ENCODE assay signal across 38 cellular contexts in genomic region chr4:3735196-3735595, GRCh38. TPM values are rescaled to one million over a fixed set of nuclear protein-coding genes. Genes with fewer than 3 reads are reported as not detected.
"Had no signal": no experiment of that assay in that cellular context is flagged by ENCODE, and none has a peak within 500 bp of the region (broad histone marks: within the 10 kb centered on the region; RNA-seq: fewer than 3 reads in every experiment).

No MANE protein-coding gene starts in this region.

- H3K27ac ChIP-seq: adrenal gland, body of pancreas, brain microvascular endothelial cell, breast epithelium, VCaP had no signal

- DNase-seq: activated B cell treated with CpG ODN at 0.5 μM for 24 hours; activated CD4-positive, alpha-beta memory T cell treated with anti-CD3 and anti-CD28 coated beads for 36 hours; activated CD4-positive, alpha-beta T cell treated with anti-CD3 and anti-CD28 coated beads for 4 hours; activated CD4-positive, alpha-beta T cell treated with anti-CD3 and anti-CD28 coated beads, Interleukin-2, amount 10 ng/mL, durations not matched to agents 24 days and 14 days; activated CD4-positive, alpha-beta T cell treated with anti-CD3 and anti-CD28 coated beads, Interleukin-2, amount 50 U/mL, for 1 hour; activated CD4-positive, alpha-beta T cell treated with anti-CD3 and anti-CD28 coated beads, Interleukin-2, amount 50 U/mL, for 4 hours; activated CD4-positive, CD25-positive, alpha-beta regulatory T cell treated with anti-CD3 and anti-CD28 coated beads, Interleukin-2, amount 50 U/mL, for 72 hours; activated CD8-positive, alpha-beta memory T cell treated with anti-CD3 and anti-CD28 coated beads, Interleukin-2, amount 50 U/mL, for 4 hours; activated CD8-positive, alpha-beta T cell treated with anti-CD3 and anti-CD28 coated beads for 36 hours; activated effector memory CD4-positive, alpha-beta T cell treated with anti-CD3 and anti-CD28 coated beads, Interleukin-2, amount 50 U/mL, for 16 hours; activated gamma-delta T cell treated with Interleukin-2 at 50 U/mL for 16 hours; activated naive CD4-positive, alpha-beta T cell; activated naive CD4-positive, alpha-beta T cell treated with anti-CD3 and anti-CD28 coated beads for 36 hours; activated naive CD4-positive, alpha-beta T cell treated with anti-CD3 and anti-CD28 coated beads, Interleukin-2, amount 50 U/mL, for 16 hours; activated naive CD8-positive, alpha-beta T cell treated with anti-CD3 and anti-CD28 coated beads for 36 hours; activated T-cell treated with anti-CD3 and anti-CD28 coated beads for 4 hours; activated T-cell treated with anti-CD3 and anti-CD28 coated beads, Interleukin-2, amount 50 U/mL, for 1 hour; activated T-cell treated with anti-CD3 and anti-CD28 coated beads, Interleukin-2, amount 50 U/mL, for 4 hours; activated T-cell treated with anti-CD3 and anti-CD28 coated beads, Interleukin-2, amount 50 U/mL, for 72 hours; adrenal gland; amniotic stem cell; aorta; body of pancreas; brain microvascular endothelial cell; central memory CD4-positive, alpha-beta T cell; T-helper 1 cell; T-helper 2 cell; T-helper 9 cell had no signal

- H3K27ac Mint-ChIP-seq: activated B cell treated with CpG ODN at 0.5 μM for 24 hours; activated CD4-positive, alpha-beta memory T cell treated with anti-CD3 and anti-CD28 coated beads for 36 hours; activated CD4-positive, alpha-beta T cell treated with anti-CD3 and anti-CD28 coated beads, Interleukin-2, amount 10 ng/mL, durations not matched to agents 24 days and 14 days; activated CD8-positive, alpha-beta T cell treated with anti-CD3 and anti-CD28 coated beads for 36 hours; activated naive CD4-positive, alpha-beta T cell treated with anti-CD3 and anti-CD28 coated beads for 36 hours; activated naive CD4-positive, alpha-beta T cell treated with anti-CD3 and anti-CD28 coated beads, Interleukin-2, amount 50 U/mL, for 72 hours; activated naive CD8-positive, alpha-beta T cell treated with anti-CD3 and anti-CD28 coated beads for 36 hours; activated T-cell treated with anti-CD3 and anti-CD28 coated beads, Interleukin-2, amount 50 U/mL, for 72 hours; activated T-helper 1 cell treated with anti-CD3 and anti-CD28 coated beads, Interleukin-12 subunit alpha, Interleukin-12 subunit beta, Interleukin-2, Interleukin-4 antibody, amounts not matched to agents 30 ng/mL and 10 ng/mL and 1 ng/mL, durations not matched to agents 14 hours and 24 hours and 36 hours; activated T-helper 17 cell treated with anti-CD3 and anti-CD28 coated beads, Interleukin-2, amount 50 U/mL, for 72 hours; T-helper 1 cell treated with Interleukin-12 subunit alpha and Interleukin-12 subunit beta and Interleukin-4 antibody, amounts not matched to agents 30 μg/mL and 1 μg/mL, for 36 hours; T-helper 2 cell treated with Interferon-gamma antibody and Interleukin-4, amounts not matched to agents 5 μg/mL and 100 μg/mL, for 36 hours had no signal

- H3K27me3 Mint-ChIP-seq: activated CD4-positive, alpha-beta T cell treated with anti-CD3 and anti-CD28 coated beads, Interleukin-2, amount 10 ng/mL, durations not matched to agents 24 days and 14 days had no signal

- H3K4me1 Mint-ChIP-seq: activated B cell treated with CpG ODN at 0.5 μM for 24 hours; activated CD4-positive, alpha-beta T cell treated with anti-CD3 and anti-CD28 coated beads, Interleukin-2, amount 10 ng/mL, durations not matched to agents 24 days and 14 days; activated naive CD8-positive, alpha-beta T cell treated with anti-CD3 and anti-CD28 coated beads for 36 hours; activated T-helper 17 cell treated with anti-CD3 and anti-CD28 coated beads, Interleukin-2, amount 50 U/mL, for 72 hours had no signal

- FAIRE-seq: astrocyte, TTC549 had no signal

- H3K4me3 Mint-ChIP-seq: activated B cell treated with CpG ODN at 0.5 μM for 24 hours; activated CD4-positive, alpha-beta memory T cell treated with anti-CD3 and anti-CD28 coated beads for 36 hours; activated CD4-positive, alpha-beta T cell treated with anti-CD3 and anti-CD28 coated beads, Interleukin-2, amount 10 ng/mL, durations not matched to agents 24 days and 14 days; activated CD8-positive, alpha-beta T cell treated with anti-CD3 and anti-CD28 coated beads for 36 hours; activated naive CD4-positive, alpha-beta T cell treated with anti-CD3 and anti-CD28 coated beads for 36 hours; activated naive CD8-positive, alpha-beta T cell treated with anti-CD3 and anti-CD28 coated beads for 36 hours; activated T-cell treated with anti-CD3 and anti-CD28 coated beads, Interleukin-2, amount 50 U/mL, for 4 hours; activated T-cell treated with anti-CD3 and anti-CD28 coated beads, Interleukin-2, amount 50 U/mL, for 72 hours; activated T-helper 1 cell treated with anti-CD3 and anti-CD28 coated beads, Interleukin-12 subunit alpha, Interleukin-12 subunit beta, Interleukin-2, Interleukin-4 antibody, amounts not matched to agents 30 ng/mL and 10 ng/mL and 1 ng/mL, durations not matched to agents 14 hours and 24 hours and 36 hours; activated T-helper 17 cell treated with anti-CD3 and anti-CD28 coated beads, Interleukin-2, amount 50 U/mL, for 72 hours; T-helper 1 cell treated with Interleukin-12 subunit alpha and Interleukin-12 subunit beta and Interleukin-4 antibody, amounts not matched to agents 30 μg/mL and 1 μg/mL, for 36 hours; T-helper 2 cell treated with Interferon-gamma antibody and Interleukin-4, amounts not matched to agents 5 μg/mL and 100 μg/mL, for 36 hours had no signal

- H3K36me3 ChIP-seq: adrenal gland, brain microvascular endothelial cell, breast epithelium had no signal

- H3K4me1 ChIP-seq: adrenal gland, body of pancreas, breast epithelium had no signal

- H3K4me3 ChIP-seq: adrenal gland, body of pancreas, breast epithelium had no signal

- H3K36me3 Mint-ChIP-seq: activated CD4-positive, alpha-beta memory T cell treated with anti-CD3 and anti-CD28 coated beads for 36 hours; activated naive CD4-positive, alpha-beta T cell treated with anti-CD3 and anti-CD28 coated beads, Interleukin-2, amount 50 U/mL, for 72 hours had no signal

- H3K9me3 Mint-ChIP-seq: activated B cell treated with CpG ODN at 0.5 μM for 24 hours; activated CD4-positive, alpha-beta memory T cell treated with anti-CD3 and anti-CD28 coated beads for 36 hours; activated CD4-positive, alpha-beta T cell treated with anti-CD3 and anti-CD28 coated beads, Interleukin-2, amount 10 ng/mL, durations not matched to agents 24 days and 14 days; activated CD8-positive, alpha-beta T cell treated with anti-CD3 and anti-CD28 coated beads for 36 hours; activated naive CD4-positive, alpha-beta T cell treated with anti-CD3 and anti-CD28 coated beads, Interleukin-2, amount 50 U/mL, for 72 hours; activated naive CD8-positive, alpha-beta T cell treated with anti-CD3 and anti-CD28 coated beads for 36 hours; activated T-cell treated with anti-CD3 and anti-CD28 coated beads, Interleukin-2, amount 50 U/mL, for 4 hours; activated T-cell treated with anti-CD3 and anti-CD28 coated beads, Interleukin-2, amount 50 U/mL, for 72 hours; activated T-helper 1 cell treated with anti-CD3 and anti-CD28 coated beads, Interleukin-12 subunit alpha, Interleukin-12 subunit beta, Interleukin-2, Interleukin-4 antibody, amounts not matched to agents 30 ng/mL and 10 ng/mL and 1 ng/mL, durations not matched to agents 14 hours and 24 hours and 36 hours; activated T-helper 17 cell treated with anti-CD3 and anti-CD28 coated beads, Interleukin-2, amount 50 U/mL, for 72 hours; T-helper 1 cell treated with Interleukin-12 subunit alpha and Interleukin-12 subunit beta and Interleukin-4 antibody, amounts not matched to agents 30 μg/mL and 1 μg/mL, for 36 hours; T-helper 2 cell treated with Interferon-gamma antibody and Interleukin-4, amounts not matched to agents 5 μg/mL and 100 μg/mL, for 36 hours had no signal

- H3K9me3 ChIP-seq: adrenal gland, body of pancreas had no signal

- H3K27me3 ChIP-seq: adrenal gland, body of pancreas, brain microvascular endothelial cell had no signal

- ATAC-seq: activated CD8-positive, alpha-beta T cell treated with anti-CD3 and anti-CD28 coated beads for 36 hours; activated naive CD4-positive, alpha-beta T cell treated with anti-CD3 and anti-CD28 coated beads, Interleukin-2, amount 50 U/mL, for 72 hours; activated T-cell treated with anti-CD3 and anti-CD28 coated beads, Interleukin-2, amount 50 U/mL, for 4 hours; activated T-cell treated with anti-CD3 and anti-CD28 coated beads, Interleukin-2, amount 50 U/mL, for 72 hours; activated T-helper 17 cell treated with anti-CD3 and anti-CD28 coated beads, Interleukin-2, amount 50 U/mL, for 72 hours; body of pancreas had no signal

RNA-seq across cellular contexts. Expression of gene ADRA2C, which starts 31.0 kb away (rescaled TPM):
- total RNA-seq: activated B cell treated with CpG ODN at 0.5 μM for 24 hours; activated CD4-positive, alpha-beta memory T cell treated with anti-CD3 and anti-CD28 coated beads for 36 hours; activated CD4-positive, alpha-beta T cell treated with anti-CD3 and anti-CD28 coated beads, Interleukin-2, amount 10 ng/mL, durations not matched to agents 24 days and 14 days; activated CD8-positive, alpha-beta memory T cell treated with anti-CD3 and anti-CD28 coated beads for 36 hours; activated naive CD4-positive, alpha-beta T cell treated with anti-CD3 and anti-CD28 coated beads for 36 hours; activated naive CD8-positive, alpha-beta T cell treated with anti-CD3 and anti-CD28 coated beads for 36 hours; activated T-cell treated with anti-CD3 and anti-CD28 coated beads, Interleukin-2, amount 50 U/mL, for 4 hours; activated T-cell treated with anti-CD3 and anti-CD28 coated beads, Interleukin-2, amount 50 U/mL, for 72 hours; activated T-helper 1 cell treated with anti-CD3 and anti-CD28 coated beads, Interleukin-12 subunit alpha, Interleukin-12 subunit beta, Interleukin-2, Interleukin-4 antibody, amounts not matched to agents 30 ng/mL and 10 ng/mL and 1 ng/mL, durations not matched to agents 14 hours and 24 hours and 36 hours; activated T-helper 17 cell treated with anti-CD3 and anti-CD28 coated beads, Interleukin-2, amount 50 U/mL, for 72 hours had no signal
